ENCODE assay signal across 29 cellular contexts in the genomic region with DNA sequence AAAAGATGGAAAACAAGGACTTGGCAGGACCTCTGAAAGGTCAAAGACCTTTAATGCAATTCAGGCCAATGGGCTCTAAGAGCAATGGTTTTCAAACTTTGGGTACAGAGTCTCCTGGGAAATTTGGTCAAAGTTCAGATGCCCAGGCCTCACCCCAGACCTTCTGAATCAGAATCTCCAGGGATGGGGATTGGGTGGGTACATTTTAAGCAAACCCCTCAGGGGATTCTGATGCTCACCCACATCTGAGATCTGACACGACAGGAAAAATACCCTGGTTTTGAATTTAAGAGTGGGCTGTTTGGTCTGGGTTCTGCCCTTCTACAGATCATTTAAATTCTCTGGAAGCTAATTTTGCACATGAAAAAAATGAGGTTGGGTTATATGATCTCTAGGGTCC.
"Had no signal": no experiment of that assay in that cellular context is flagged by ENCODE, and none has a peak within 500 bp of the region (broad histone marks: within the 10 kb centered on the region; RNA-seq: fewer than 3 reads in every experiment).

No MANE protein-coding gene starts in this region.

- H3K36me3 ChIP-seq: colonic mucosa had no signal

- H3K4me3 ChIP-seq: colonic mucosa, coronary artery, dorsolateral prefrontal cortex, esophagus muscularis mucosa, esophagus squamous epithelium, gastrocnemius medialis, gastroesophageal sphincter, heart left ventricle, heart right ventricle had no signal

- ATAC-seq: effector memory CD8-positive, alpha-beta T cell; esophagus mucosa; foreskin keratinocyte; gastrocnemius medialis; gastroesophageal sphincter; heart left ventricle; heart right ventricle had no signal

- H3K4me1 ChIP-seq: colonic mucosa, esophagus muscularis mucosa, esophagus squamous epithelium, foreskin keratinocyte, gastrocnemius medialis, gastroesophageal sphincter had no signal

- H3K9me3 ChIP-seq: colonic mucosa, esophagus muscularis mucosa, esophagus squamous epithelium, gastrocnemius medialis, gastroesophageal sphincter, heart left ventricle, heart right ventricle had no signal

- H3K9me3 Mint-ChIP-seq: dendritic cell treated with granulocyte-macrophage colony-stimulating factor and Interleukin-4, amounts not matched to agents 40 ng/mL and 50 ng/mL, for 4 days; effector memory CD8-positive, alpha-beta T cell; endodermal cell had no signal

- FAIRE-seq: colon, endometrium, endothelial cell of umbilical vein, frontal cortex had no signal

- H3K27me3 ChIP-seq: colonic mucosa, dorsolateral prefrontal cortex, esophagus muscularis mucosa, esophagus squamous epithelium, foreskin keratinocyte, gastrocnemius medialis, gastroesophageal sphincter, heart left ventricle, heart right ventricle had no signal

- H3K27me3 Mint-ChIP-seq: dendritic cell treated with granulocyte-macrophage colony-stimulating factor and Interleukin-4, amounts not matched to agents 40 ng/mL and 50 ng/mL, for 4 days; effector memory CD8-positive, alpha-beta T cell had no signal

- H3K27ac ChIP-seq: colonic mucosa, coronary artery, dorsolateral prefrontal cortex, epithelial cell of prostate, esophagus muscularis mucosa, esophagus squamous epithelium, foreskin keratinocyte, gastrocnemius medialis, gastroesophageal sphincter, heart left ventricle, heart right ventricle had no signal

- H3K27ac Mint-ChIP-seq: dendritic cell treated with granulocyte-macrophage colony-stimulating factor and Interleukin-4, amounts not matched to agents 40 ng/mL and 50 ng/mL, for 4 days; effector memory CD8-positive, alpha-beta T cell; endodermal cell had no signal

- H3K4me3 Mint-ChIP-seq: dendritic cell treated with granulocyte-macrophage colony-stimulating factor and Interleukin-4, amounts not matched to agents 40 ng/mL and 50 ng/mL, for 4 days; effector memory CD8-positive, alpha-beta T cell; endodermal cell had no signal

- DNase-seq: colonic mucosa; cortex of kidney; dermis blood vessel endothelial cell; dorsolateral prefrontal cortex; effector CD4-positive, alpha-beta T cell; effector CD8-positive, alpha-beta T cell; effector memory CD4-positive, alpha-beta T cell; effector memory CD8-positive, alpha-beta T cell; endodermal cell; erythroblast; esophagus squamous epithelium; foreskin fibroblast; foreskin keratinocyte; foreskin melanocyte; gastrocnemius medialis; glutamatergic neuron; head of caudate nucleus; heart left ventricle; heart right ventricle had no signal
